Comparison of ENCODE assay signal across 8 cellular contexts in genomic region chr6:146913842-146914562, GRCh38.
DNase-seq lines count a peak whose midpoint lies in the region; ATAC-seq and TF ChIP-seq lines count a peak whose summit lies in the region.

No MANE protein-coding gene starts in this region.

- no peak overlapping the region for H3K27ac Mint-ChIP-seq in activated naive CD8-positive, alpha-beta T cell treated with anti-CD3 and anti-CD28 coated beads for 36 hours

- in situ Hi-C loops in IMR-90 (cut with MboI; ENCODE audit: low sequenced_read_pairs): loop anchor here (25.0 kb wide), 1 partner anchor 298 kb away; the partner anchor contains the start of gene STXBP5

- H3K9me1 ChIP-seq in IMR-90 (ENCODE audit: insufficient read depth, low read length): peaks cover 8% of the 10 kb centered on the region

- H3K27ac ChIP-seq in IMR-90 (ENCODE audit: insufficient read depth, low read length): peak overlapping the region; percentile 97
- H3K27ac ChIP-seq in osteoblast (ENCODE audit: low read depth, low read length): peak overlapping the region; percentile 99

- peak overlapping the region; percentile 91 for H4K5ac ChIP-seq in IMR-90 (ENCODE audit: low read depth, low read length)

- no peaks in the 10 kb centered on the region for H3K9me3 Mint-ChIP-seq in activated naive CD8-positive, alpha-beta T cell treated with anti-CD3 and anti-CD28 coated beads for 36 hours

- POLR2A ChIA-PET in IMR-90 (lab: Charles Lee; ENCODE audit: unreplicated experiment): no interaction called here

- peak overlapping the region; percentile 6 for H3K4me3 Mint-ChIP-seq in activated naive CD8-positive, alpha-beta T cell treated with anti-CD3 and anti-CD28 coated beads for 36 hours

- DNase-seq in Ammon's horn (ENCODE audit: low spot score) (peak; percentile 67), IMR-90 (peak; percentile 99), Right ventricle myocardium inferior (ENCODE audit: missing footprints) (peak; percentile 79), osteoblast (ENCODE audit: insufficient read length, low spot score, missing footprints) (peak; percentile 81), NCI-H128 (lab: John Stamatoyannopoulos, UW; ENCODE audit: unreplicated experiment) (no peak), left lobe of liver (ENCODE audit: low spot score) (no peak), NCI-H1105 treated with DMSO at 0.1 percent for 48 hours (lab: John Stamatoyannopoulos, UW) (no peak)
- DNase-seq in activated naive CD8-positive, alpha-beta T cell treated with anti-CD3 and anti-CD28 coated beads for 36 hours: no peak

- H2BK5ac ChIP-seq in IMR-90 (ENCODE audit: low read depth, low read length, poor library complexity, severe bottlenecking): peak overlapping the region; percentile 95

- H3K27me3 Mint-ChIP-seq in activated naive CD8-positive, alpha-beta T cell treated with anti-CD3 and anti-CD28 coated beads for 36 hours: peaks cover 20% of the 10 kb centered on the region

- peak; percentile 81 for TF ChIP-seq POLR2A in IMR-90 (IDR thresholded peaks at IDR 0.05; ENCODE audit: low read depth, low read length)

- peak overlapping the region; percentile 98 for H3K56ac ChIP-seq in IMR-90 (ENCODE audit: extremely low read depth, insufficient read depth, low read length)

- H4K91ac ChIP-seq in IMR-90 (ENCODE audit: insufficient read depth, low read depth, low read length): peak overlapping the region; percentile 97

- dilution Hi-C loops in IMR-90 (cut with HindIII; ENCODE audit: low sequenced_read_pairs, unreplicated experiment): no loop called here

- H3K79me1 ChIP-seq in IMR-90 (ENCODE audit: low read depth in 1 of 2, low read length in 2 of 2): peaks cover 9 to 20% of the 10 kb centered on the region in 2 experiments; a peak in 3 of 4 replicates

- H3K36me3 ChIP-seq in IMR-90 (ENCODE audit: control insufficient read depth, insufficient read depth, low read length): no peaks in the 10 kb centered on the region
- no peaks in the 10 kb centered on the region for H3K36me3 ChIP-seq in osteoblast (ENCODE audit: insufficient read depth, low read length)

- intact Hi-C loops in IMR-90 (cut with micrococcal nuclease): loop anchor here (1.0 to 5.0 kb wide), 6 partner anchors 57 to 371 kb away; no protein-coding TSS in a partner anchor
- intact Hi-C loops in Right ventricle myocardium inferior (cut with DNase I): no loop called here

- ATAC-seq in IMR-90 (ENCODE audit: low read depth): peak; percentile 88
- peak; percentile 79 for ATAC-seq in Right ventricle myocardium inferior
- no peak for ATAC-seq in left lobe of liver

- peak overlapping the region; percentile 84 for H2BK15ac ChIP-seq in IMR-90 (ENCODE audit: low read depth, low read length)

- peak overlapping the region; percentile 98 for H2BK120ac ChIP-seq in IMR-90 (ENCODE audit: low read depth, low read length)

- H3K18ac ChIP-seq in IMR-90 (ENCODE audit: low read depth, low read length): peak overlapping the region; percentile 96

- peak overlapping the region; percentile 82 for H2AK5ac ChIP-seq in IMR-90 (ENCODE audit: low read depth, low read length)

- no TSS peak for BruUV-seq in IMR-90 (replicated peaks; lab: Mats Ljungman, UMichigan)

- CTCF ChIA-PET in IMR-90 (lab: Yijun Ruan, JAX): no interaction called here

- TF ChIP-seq RAD21 in IMR-90 (IDR thresholded peaks at IDR 0.05; ENCODE audit: low read length): peak; percentile 50

- peak overlapping the region; percentile 28; the same call in 1 of the 2 replicates for H3K4me3 ChIP-seq in IMR-90 (ENCODE audit: insufficient read depth, low read depth, low read length)
- H3K4me3 ChIP-seq in osteoblast (ENCODE audit: insufficient read depth, low read length): peak overlapping the region; percentile 59

- H4K8ac ChIP-seq in IMR-90 (ENCODE audit: low read depth in 2 of 2, low read length in 2 of 2): peak overlapping the region; percentile 74 to 93

- H3K27me3 ChIP-seq in IMR-90 (ENCODE audit: control insufficient read depth, insufficient read depth, low read length) (no peaks in the 10 kb centered on the region), osteoblast (ENCODE audit: insufficient read depth, low read length) (no peaks in the 10 kb centered on the region)

- peak overlapping the region; percentile 71 for H2AFZ ChIP-seq in IMR-90 (replicated peaks; ENCODE audit: low read length, poor library complexity)
- H2AFZ ChIP-seq in osteoblast (ENCODE audit: low read length): peak overlapping the region; percentile 4

- H3K14ac ChIP-seq in IMR-90 (replicated peaks; ENCODE audit: low read depth, low read length): peak overlapping the region; percentile 95

- H3K4ac ChIP-seq in IMR-90 (ENCODE audit: low read depth, low read length): peak overlapping the region; percentile 92

- peaks cover 8% of the 10 kb centered on the region for H3K4me1 Mint-ChIP-seq in activated naive CD8-positive, alpha-beta T cell treated with anti-CD3 and anti-CD28 coated beads for 36 hours

- H3K4me2 ChIP-seq in IMR-90 (ENCODE audit: low read depth, low read length) (peak overlapping the region; percentile 76), osteoblast (ENCODE audit: insufficient read depth, low read length) (peak overlapping the region; percentile 84)

- peak overlapping the region; percentile 87 for H2AK9ac ChIP-seq in IMR-90 (replicated peaks; ENCODE audit: low read depth, low read length, poor library complexity)

- peaks cover 20% of the 10 kb centered on the region for H3K79me2 ChIP-seq in osteoblast (ENCODE audit: insufficient read depth, low read length)

- H3K9me3 ChIP-seq in IMR-90 (ENCODE audit: control insufficient read depth, insufficient read depth, low read length) (no peaks in the 10 kb centered on the region), osteoblast (ENCODE audit: low read depth, low read length) (no peaks in the 10 kb centered on the region)

- WGBS in IMR-90 (ENCODE audit: extremely low coverage in 2 of 2, insufficient read length in 1 of 2), 2 experiments: 0% methylated on average over 1 of the region's 15 CpGs; no CpG with 5 or more reads in 1 of the 2 experiments

- peak overlapping the region; percentile 95 for H3K23ac ChIP-seq in IMR-90 (ENCODE audit: low read depth, low read length)

- H3K4me1 ChIP-seq in IMR-90 (ENCODE audit: control insufficient read depth, insufficient read depth, low read length): peaks cover 16% of the 10 kb centered on the region
- peaks cover 38% of the 10 kb centered on the region for H3K4me1 ChIP-seq in osteoblast (ENCODE audit: insufficient read depth, low read length)

- peak overlapping the region; percentile 82 for H3K9ac ChIP-seq in IMR-90 (ENCODE audit: low read depth, low read length)

- H3K36me3 Mint-ChIP-seq in activated naive CD8-positive, alpha-beta T cell treated with anti-CD3 and anti-CD28 coated beads for 36 hours: no peaks in the 10 kb centered on the region

- H2BK20ac ChIP-seq in IMR-90 (ENCODE audit: low read depth, low read length): peak overlapping the region; percentile 95

- TF ChIP-seq CTCF in IMR-90 (conservative IDR thresholded peaks at IDR 0.05; ENCODE audit: low read depth, low read length) (0 out of 2 replicates have a peak, but pooled peaks have one; percentile 12), osteoblast (IDR thresholded peaks at IDR 0.05; ENCODE audit: extremely low read depth, low read depth, low read length) (peak; percentile 5)

- H4K20me1 ChIP-seq in IMR-90 (ENCODE audit: insufficient read depth, low read length): no peaks in the 10 kb centered on the region
- H4K20me1 ChIP-seq in osteoblast (ENCODE audit: insufficient read depth, low read length): no peaks in the 10 kb centered on the region

TF ChIP-seq in IMR-90, 13 proteins besides CTCF, POLR2A, EP300 and RAD21:
- peak; percentile 93 for TF ChIP-seq MXI1 (IDR thresholded peaks at IDR 0.05; ENCODE audit: borderline replicate concordance, low read depth, low read length)
- TF ChIP-seq USF2 (IDR thresholded peaks at IDR 0.05; ENCODE audit: low read depth, low read length): peak; percentile 64
- TF ChIP-seq ELK1 (IDR thresholded peaks at IDR 0.05; ENCODE audit: borderline replicate concordance, low read depth, low read length): no peak
- peak; percentile 98 for TF ChIP-seq MAZ (IDR thresholded peaks at IDR 0.05; ENCODE audit: borderline replicate concordance, low read depth, low read length)
- peak; percentile 73 for TF ChIP-seq RCOR1 (IDR thresholded peaks at IDR 0.05; ENCODE audit: insufficient replicate concordance, low read length)
- TF ChIP-seq CHD1 (IDR thresholded peaks at IDR 0.05; ENCODE audit: low read depth, low read length): no peak; the same call in 1 of the 2 replicates
- peak; percentile 93 for TF ChIP-seq CEBPB (IDR thresholded peaks at IDR 0.05; ENCODE audit: low read depth, low read length)
- TF ChIP-seq SMC3 (IDR thresholded peaks at IDR 0.05; ENCODE audit: low read depth, low read length): 0 out of 2 replicates have a peak, but pooled peaks have one; percentile 21
- TF ChIP-seq BHLHE40 (IDR thresholded peaks at IDR 0.05; ENCODE audit: low read depth, low read length): peak; percentile 73
- peak; percentile 71 for TF ChIP-seq MAFK (IDR thresholded peaks at IDR 0.05; ENCODE audit: low read depth, low read length)
- TF ChIP-seq FOS (IDR thresholded peaks at IDR 0.05; ENCODE audit: low read depth, low read length): peak; percentile 88
- peak; percentile 83 for TF ChIP-seq NFE2L2 (IDR thresholded peaks at IDR 0.05; ENCODE audit: low read depth, low read length)
- no peak for TF ChIP-seq RFX5 (IDR thresholded peaks at IDR 0.05; ENCODE audit: low read depth, low read length)

Comparison
In these comparisons a context has a peak if more than half of its experiments do, and no peak if none do; other contexts are left out.
1. DNase-seq: peak in Ammon's horn (single experiment), IMR-90 (single experiment), Right ventricle myocardium inferior (single experiment) and osteoblast (single experiment); none in activated naive CD8-positive, alpha-beta T cell treated with anti-CD3 and anti-CD28 coated beads for 36 hours (single experiment), NCI-H128 (single experiment), left lobe of liver (single experiment) and NCI-H1105 treated with DMSO at 0.1 percent for 48 hours (single experiment).